1 cellular context compared by ENCODE assay signal in genomic region chr4:139265654-139266053, GRCh38.
TF ChIP-seq lines count a peak whose summit lies in the region.

No MANE protein-coding gene starts in this region.

TF ChIP-seq in HCT116, 20 proteins besides CTCF, POLR2A, EP300 and RAD21 (continued from another document):
- TF ChIP-seq REST (IDR thresholded peaks at IDR 0.05; ENCODE audit: low read depth) (no peak), POLR2AphosphoS5 (IDR thresholded peaks at IDR 0.05; ENCODE audit: low read depth, low read length) (no peak), SRF (IDR thresholded peaks at IDR 0.05; ENCODE audit: low read depth) (no peak), CEBPB (IDR thresholded peaks at IDR 0.05; ENCODE audit: low read depth) (no peak), SP1 (IDR thresholded peaks at IDR 0.05; ENCODE audit: low read depth) (no peak), EGR1 (IDR thresholded peaks at IDR 0.05; ENCODE audit: low read depth) (no peak), ZBTB33 (IDR thresholded peaks at IDR 0.05; ENCODE audit: extremely low read depth, insufficient replicate concordance, low read length) (no peak), ATF3 (IDR thresholded peaks at IDR 0.05) (no peak), TCF7L2 (IDR thresholded peaks at IDR 0.05; ENCODE audit: borderline replicate concordance, extremely low read depth, insufficient read depth, insufficient read length) (no peak), FOSL1 (IDR thresholded peaks at IDR 0.05; ENCODE audit: low read depth) (no peak), JUND (IDR thresholded peaks at IDR 0.05) (no peak), MAX (IDR thresholded peaks at IDR 0.05) (no peak), SIN3A (IDR thresholded peaks at IDR 0.05; ENCODE audit: low read depth) (no peak), CBX3 (IDR thresholded peaks at IDR 0.05; ENCODE audit: low read depth) (no peak), YY1 (IDR thresholded peaks at IDR 0.05; ENCODE audit: extremely low read depth, insufficient replicate concordance, low read depth, low read length) (no peak)
